ENCODE assay signal across 2 cellular contexts in genomic region chr2:239970004-239970623, GRCh38.
A peak's percentile ranks its signal among the peaks of the same experiment; 100 is the strongest.
TF ChIP-seq lines count a peak whose summit lies in the region.

No MANE protein-coding gene starts in this region.

TF ChIP-seq in HepG2, 621 proteins besides CTCF, POLR2A, EP300 and RAD21:
- peak; percentile 100 for TF ChIP-seq ZNF317 (CRISPR knock-in tag; IDR thresholded peaks at IDR 0.05)
- TF ChIP-seq TGIF2 (CRISPR knock-in tag; IDR thresholded peaks at IDR 0.05): no peak
- peak; percentile 25; the same call in 1 of the 2 replicates for TF ChIP-seq ZNF136 (CRISPR knock-in tag; IDR thresholded peaks at IDR 0.05; ENCODE audit: low read depth)

TF ChIP-seq in GM12878, 131 proteins besides CTCF, POLR2A, EP300 and RAD21:
- TF ChIP-seq CBX5 (IDR thresholded peaks at IDR 0.05; ENCODE audit: low read depth): peak; percentile 98
- no peak for TF ChIP-seq RELA (IDR thresholded peaks at IDR 0.05; ENCODE audit: borderline replicate concordance, partially characterized antibody)
- no peak for TF ChIP-seq TAF1 (IDR thresholded peaks at IDR 0.05; ENCODE audit: borderline replicate concordance, low read depth, low read length)
- no peak for TF ChIP-seq MEF2A (IDR thresholded peaks at IDR 0.05; ENCODE audit: insufficient read depth, low read depth, low read length)
- peak; percentile 25 for TF ChIP-seq KLF5 (IDR thresholded peaks at IDR 0.05; ENCODE audit: partially characterized antibody)
- peak; percentile 82 for TF ChIP-seq SKIL (IDR thresholded peaks at IDR 0.05; ENCODE audit: low read depth, poor library complexity, severe bottlenecking)
